Comparison of ENCODE assay signal across 21 cellular contexts in the genomic region with DNA sequence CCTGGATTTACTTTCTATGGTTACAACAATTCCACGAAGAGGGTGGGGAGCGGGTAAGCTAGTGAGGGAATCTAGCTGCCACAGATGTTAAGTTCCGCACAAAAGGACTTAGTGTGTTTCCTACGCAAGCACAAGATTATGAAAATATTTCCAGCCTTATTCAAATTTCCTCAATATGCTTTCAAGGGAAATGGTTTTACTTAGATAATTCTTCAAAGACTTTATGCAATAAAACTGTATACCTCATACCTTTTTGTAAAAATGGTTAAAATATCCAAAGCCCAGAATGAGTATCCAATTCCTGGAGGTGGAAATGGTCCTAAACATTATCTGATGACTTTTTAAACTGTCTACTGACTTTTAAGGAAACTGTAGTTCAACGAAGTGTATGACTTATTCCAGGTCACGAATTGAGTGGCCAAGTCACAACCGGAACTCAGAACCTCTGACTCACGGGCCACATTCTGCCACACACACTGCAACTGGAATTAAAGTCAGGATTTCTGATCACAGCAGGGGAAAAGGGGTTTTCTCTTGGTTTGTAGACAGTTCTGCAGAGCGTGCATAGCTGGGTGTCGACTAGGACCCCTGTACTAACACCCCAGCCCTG. TPM values are rescaled to one million over a fixed set of nuclear protein-coding genes. Genes with fewer than 3 reads are reported as not detected.
A peak's percentile ranks its signal among the peaks of the same experiment; 100 is the strongest.
DNase-seq lines count a peak whose midpoint lies in the region; ATAC-seq and TF ChIP-seq lines count a peak whose summit lies in the region.
"Had no signal": no experiment of that assay in that cellular context is flagged by ENCODE, and none has a peak within 500 bp of the region (broad histone marks: within the 10 kb centered on the region; RNA-seq: fewer than 3 reads in every experiment).

No MANE protein-coding gene starts in this region.

- peaks cover 0 to 19% of the 10 kb centered on the region in 2 experiments; a peak in 2 of 4 replicates for H3K4me1 ChIP-seq in HCT116 (ENCODE audit: control insufficient read depth in 1 of 2, insufficient read depth in 2 of 2, low read length in 2 of 2)

- POLR2A ChIA-PET in HCT116 (lab: Charles Lee) = no interaction called here

- no peak overlapping the region for H3K27ac ChIP-seq in HCT116 (ENCODE audit: low read depth, low read length)
- H3K27ac ChIP-seq: heart left ventricle, pancreas, thyroid gland, WERI-Rb-1 had no signal

- H3K9me3 ChIP-seq in HCT116 (ENCODE audit: control insufficient read depth in 1 of 2, insufficient read depth in 1 of 2, low read depth in 1 of 2, low read length in 2 of 2) = no peaks in the 10 kb centered on the region
- H3K9me3 ChIP-seq: heart left ventricle, pancreas, thyroid gland had no signal

- intact Hi-C loops in cardiac septum (cut with DNase I) (no loop called here), Right ventricle myocardium inferior (cut with DNase I) (no loop called here), HCT116 (cut with micrococcal nuclease) (no loop called here)

- H3K79me2 ChIP-seq in HCT116 (ENCODE audit: insufficient read depth, low read length) = no peaks in the 10 kb centered on the region

- CTCF ChIA-PET in HCT116 (lab: Charles Lee) = no interaction called here

- peak; percentile 49 for DNase-seq in cardiac septum (ENCODE audit: low spot score)
- DNase-seq in Right ventricle myocardium inferior (ENCODE audit: missing footprints) = no peak
- no peak for DNase-seq in HCT116 (ENCODE audit: low read depth, low spot score)
- peak; percentile 61 for DNase-seq in RPMI7951 (ENCODE audit: low read depth)
- DNase-seq in hepatic stellate cell (ENCODE audit: low spot score) = peak; percentile 32
- no peak for DNase-seq in GF-D8 (lab: John Stamatoyannopoulos, UW)
- DNase-seq in C1 segment of cervical spinal cord (lab: John Stamatoyannopoulos, UW) = no peak
- DNase-seq in SHP77 treated with DMSO at 0.1 percent for 48 hours (lab: John Stamatoyannopoulos, UW) = no peak
- DNase-seq: activated CD8-positive, alpha-beta memory T cell treated with anti-CD3 and anti-CD28 coated beads, Interleukin-2, amount 50 U/mL, for 48 hours; Calu3; caudate nucleus; GOT3; heart left ventricle; KG1; NCI-H1417 treated with DMSO at 0.1 percent for 48 hours; NCI-H82; pancreas; stimulated activated CD4-positive, alpha-beta T cell treated with anti-CD3 and anti-CD28 coated beads, Interleukin-4, amount 100 ng/mL, for 1 hour; thyroid gland; WERI-Rb-1 had no signal

- no peaks in the 10 kb centered on the region for H3K9me2 ChIP-seq in HCT116 (ENCODE audit: insufficient read depth)

- BruUV-seq in HCT116 (replicated peaks; lab: Mats Ljungman, UMichigan) = no TSS peak

- no peaks in the 10 kb centered on the region for H4K20me1 ChIP-seq in HCT116 (ENCODE audit: insufficient read depth)

- TF ChIP-seq RAD21 in HCT116 (IDR thresholded peaks at IDR 0.05; ENCODE audit: low read depth) = no peak

- 0 out of 2 replicates have a peak overlapping the region, but pooled peaks have one; percentile 14 for H3K4me2 ChIP-seq in HCT116 (ENCODE audit: low read length)

- TF ChIP-seq CTCF in HCT116 (IDR thresholded peaks at IDR 0.05 in 2 of 3, conservative IDR thresholded peaks at IDR 0.05 in 1 of 3; ENCODE audit: borderline replicate concordance in 1 of 3, insufficient read depth in 1 of 3, low read depth in 2 of 3, low read length in 2 of 3) = no peak

- peak overlapping the region; percentile 16 for H2AFZ ChIP-seq in HCT116 (ENCODE audit: low read depth, low read length, poor library complexity, severe bottlenecking)

- RAD21 ChIA-PET in HCT116 (lab: Charles Lee; ENCODE audit: low non-redundant PET in 1 of 2, low total read pairs in 2 of 2, uncharacterized antibody in 2 of 2, unreplicated experiment in 2 of 2) = no interaction called here

- no peak for ATAC-seq in Right ventricle myocardium inferior
- ATAC-seq in HCT116 = 0 out of 2 replicates have a peak, but pooled peaks have one; percentile 30
- ATAC-seq: heart left ventricle had no signal

- no peak overlapping the region for H3K4me3 ChIP-seq in HCT116 (replicated peaks in 1 of 2; ENCODE audit: low read depth in 1 of 2, low read length in 2 of 2)
- H3K4me3 ChIP-seq: heart left ventricle, lung, pancreas, thyroid gland had no signal

- no peaks in the 10 kb centered on the region for H3K36me3 ChIP-seq in HCT116 (ENCODE audit: control insufficient read depth in 1 of 2, insufficient read depth in 2 of 2, low read length in 2 of 2)
- H3K36me3 ChIP-seq: heart left ventricle, pancreas, thyroid gland, WERI-Rb-1 had no signal

- TF ChIP-seq POLR2A in HCT116 (IDR thresholded peaks at IDR 0.05; ENCODE audit: borderline replicate concordance, extremely low read depth, insufficient read depth, insufficient read length) = no peak

- H3K27me3 ChIP-seq in HCT116 (ENCODE audit: insufficient read depth, low read length) = peaks cover 23% of the 10 kb centered on the region; the same call in 1 of the 2 replicates
- H3K27me3 ChIP-seq: pancreas, thyroid gland had no signal

- H3K9ac ChIP-seq in HCT116 (ENCODE audit: low read length) = no peak overlapping the region

TF ChIP-seq in HCT116, 20 proteins besides CTCF, POLR2A, EP300 and RAD21:
- TF ChIP-seq POLR2AphosphoS5 (IDR thresholded peaks at IDR 0.05; ENCODE audit: low read depth, low read length) = no peak
- no peak for TF ChIP-seq JUND (IDR thresholded peaks at IDR 0.05)
- TF ChIP-seq EZH2phosphoT487 (IDR thresholded peaks at IDR 0.05; ENCODE audit: borderline replicate concordance) = no peak
- TF ChIP-seq, protein P1, sequence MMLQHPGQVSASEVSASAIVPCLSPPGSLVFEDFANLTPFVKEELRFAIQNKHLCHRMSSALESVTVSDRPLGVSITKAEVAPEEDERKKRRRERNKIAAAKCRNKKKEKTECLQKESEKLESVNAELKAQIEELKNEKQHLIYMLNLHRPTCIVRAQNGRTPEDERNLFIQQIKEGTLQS (IDR thresholded peaks at IDR 0.05) = no peak
- TF ChIP-seq ZFX (IDR thresholded peaks at IDR 0.05) = no peak
- TF ChIP-seq TCF7L2 (IDR thresholded peaks at IDR 0.05; ENCODE audit: borderline replicate concordance, extremely low read depth, insufficient read depth, insufficient read length) = no peak
- no peak for TF ChIP-seq ZNF274 (IDR thresholded peaks at IDR 0.05; ENCODE audit: low read depth, low read length)
- TF ChIP-seq, protein P2, sequence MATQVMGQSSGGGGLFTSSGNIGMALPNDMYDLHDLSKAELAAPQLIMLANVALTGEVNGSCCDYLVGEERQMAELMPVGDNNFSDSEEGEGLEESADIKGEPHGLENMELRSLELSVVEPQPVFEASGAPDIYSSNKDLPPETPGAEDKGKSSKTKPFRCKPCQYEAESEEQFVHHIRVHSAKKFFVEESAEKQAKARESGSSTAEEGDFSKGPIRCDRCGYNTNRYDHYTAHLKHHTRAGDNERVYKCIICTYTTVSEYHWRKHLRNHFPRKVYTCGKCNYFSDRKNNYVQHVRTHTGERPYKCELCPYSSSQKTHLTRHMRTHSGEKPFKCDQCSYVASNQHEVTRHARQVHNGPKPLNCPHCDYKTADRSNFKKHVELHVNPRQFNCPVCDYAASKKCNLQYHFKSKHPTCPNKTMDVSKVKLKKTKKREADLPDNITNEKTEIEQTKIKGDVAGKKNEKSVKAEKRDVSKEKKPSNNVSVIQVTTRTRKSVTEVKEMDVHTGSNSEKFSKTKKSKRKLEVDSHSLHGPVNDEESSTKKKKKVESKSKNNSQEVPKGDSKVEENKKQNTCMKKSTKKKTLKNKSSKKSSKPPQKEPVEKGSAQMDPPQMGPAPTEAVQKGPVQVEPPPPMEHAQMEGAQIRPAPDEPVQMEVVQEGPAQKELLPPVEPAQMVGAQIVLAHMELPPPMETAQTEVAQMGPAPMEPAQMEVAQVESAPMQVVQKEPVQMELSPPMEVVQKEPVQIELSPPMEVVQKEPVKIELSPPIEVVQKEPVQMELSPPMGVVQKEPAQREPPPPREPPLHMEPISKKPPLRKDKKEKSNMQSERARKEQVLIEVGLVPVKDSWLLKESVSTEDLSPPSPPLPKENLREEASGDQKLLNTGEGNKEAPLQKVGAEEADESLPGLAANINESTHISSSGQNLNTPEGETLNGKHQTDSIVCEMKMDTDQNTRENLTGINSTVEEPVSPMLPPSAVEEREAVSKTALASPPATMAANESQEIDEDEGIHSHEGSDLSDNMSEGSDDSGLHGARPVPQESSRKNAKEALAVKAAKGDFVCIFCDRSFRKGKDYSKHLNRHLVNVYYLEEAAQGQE (IDR thresholded peaks at IDR 0.05; ENCODE audit: low read depth) = no peak
- no peak for TF ChIP-seq SP1 (IDR thresholded peaks at IDR 0.05; ENCODE audit: low read depth)
- TF ChIP-seq CBX3 (IDR thresholded peaks at IDR 0.05; ENCODE audit: low read depth) = no peak

RNA-seq across cellular contexts. Expression of gene INSIG1, which starts 20.2 kb away (rescaled TPM):
- total RNA-seq in cardiac septum (15.2 TPM), Right ventricle myocardium inferior (9.4 TPM), HCT116 (2021; ENCODE audit: unreplicated experiment) (54.7 TPM)
- 38.7 and 45.5 TPM in 2 replicates for polyA plus RNA-seq in HCT116 (2012)
- 108 and 114 TPM in 2 replicates for total RNA-seq in RPMI7951 (2014; rRNA removed; shearing (Covaris generic))

Comparison
In these comparisons a context has a peak if more than half of its experiments do, and no peak if none do; other contexts are left out.
1. DNase-seq: peak in cardiac septum (single experiment), RPMI7951 (single experiment) and hepatic stellate cell (single experiment); none in Right ventricle myocardium inferior (single experiment), HCT116 (single experiment), GF-D8 (single experiment), C1 segment of cervical spinal cord (0 of 14) and SHP77 treated with DMSO at 0.1 percent for 48 hours (single experiment).